1 cellular context compared by ENCODE assay signal in genomic region chr2:206562375-206562774, GRCh38.
TF ChIP-seq lines count a peak whose summit lies in the region.

No MANE protein-coding gene starts in this region.

TF ChIP-seq in GM23338, 12 proteins besides CTCF, POLR2A, EP300 and RAD21 (continued from another document):
- TF ChIP-seq, protein P1, sequence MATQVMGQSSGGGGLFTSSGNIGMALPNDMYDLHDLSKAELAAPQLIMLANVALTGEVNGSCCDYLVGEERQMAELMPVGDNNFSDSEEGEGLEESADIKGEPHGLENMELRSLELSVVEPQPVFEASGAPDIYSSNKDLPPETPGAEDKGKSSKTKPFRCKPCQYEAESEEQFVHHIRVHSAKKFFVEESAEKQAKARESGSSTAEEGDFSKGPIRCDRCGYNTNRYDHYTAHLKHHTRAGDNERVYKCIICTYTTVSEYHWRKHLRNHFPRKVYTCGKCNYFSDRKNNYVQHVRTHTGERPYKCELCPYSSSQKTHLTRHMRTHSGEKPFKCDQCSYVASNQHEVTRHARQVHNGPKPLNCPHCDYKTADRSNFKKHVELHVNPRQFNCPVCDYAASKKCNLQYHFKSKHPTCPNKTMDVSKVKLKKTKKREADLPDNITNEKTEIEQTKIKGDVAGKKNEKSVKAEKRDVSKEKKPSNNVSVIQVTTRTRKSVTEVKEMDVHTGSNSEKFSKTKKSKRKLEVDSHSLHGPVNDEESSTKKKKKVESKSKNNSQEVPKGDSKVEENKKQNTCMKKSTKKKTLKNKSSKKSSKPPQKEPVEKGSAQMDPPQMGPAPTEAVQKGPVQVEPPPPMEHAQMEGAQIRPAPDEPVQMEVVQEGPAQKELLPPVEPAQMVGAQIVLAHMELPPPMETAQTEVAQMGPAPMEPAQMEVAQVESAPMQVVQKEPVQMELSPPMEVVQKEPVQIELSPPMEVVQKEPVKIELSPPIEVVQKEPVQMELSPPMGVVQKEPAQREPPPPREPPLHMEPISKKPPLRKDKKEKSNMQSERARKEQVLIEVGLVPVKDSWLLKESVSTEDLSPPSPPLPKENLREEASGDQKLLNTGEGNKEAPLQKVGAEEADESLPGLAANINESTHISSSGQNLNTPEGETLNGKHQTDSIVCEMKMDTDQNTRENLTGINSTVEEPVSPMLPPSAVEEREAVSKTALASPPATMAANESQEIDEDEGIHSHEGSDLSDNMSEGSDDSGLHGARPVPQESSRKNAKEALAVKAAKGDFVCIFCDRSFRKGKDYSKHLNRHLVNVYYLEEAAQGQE (IDR thresholded peaks at IDR 0.05; ENCODE audit: unreplicated experiment), result no peak
- no peak for TF ChIP-seq JUNB (IDR thresholded peaks at IDR 0.05; ENCODE audit: unreplicated experiment)
- TF ChIP-seq ZNF114 (CRISPR knock-in tag; IDR thresholded peaks at IDR 0.05), result no peak
- TF ChIP-seq NANOG (IDR thresholded peaks at IDR 0.05; ENCODE audit: borderline replicate concordance), result no peak
